Comparison of ENCODE assay signal across 8 cellular contexts in the genomic region with DNA sequence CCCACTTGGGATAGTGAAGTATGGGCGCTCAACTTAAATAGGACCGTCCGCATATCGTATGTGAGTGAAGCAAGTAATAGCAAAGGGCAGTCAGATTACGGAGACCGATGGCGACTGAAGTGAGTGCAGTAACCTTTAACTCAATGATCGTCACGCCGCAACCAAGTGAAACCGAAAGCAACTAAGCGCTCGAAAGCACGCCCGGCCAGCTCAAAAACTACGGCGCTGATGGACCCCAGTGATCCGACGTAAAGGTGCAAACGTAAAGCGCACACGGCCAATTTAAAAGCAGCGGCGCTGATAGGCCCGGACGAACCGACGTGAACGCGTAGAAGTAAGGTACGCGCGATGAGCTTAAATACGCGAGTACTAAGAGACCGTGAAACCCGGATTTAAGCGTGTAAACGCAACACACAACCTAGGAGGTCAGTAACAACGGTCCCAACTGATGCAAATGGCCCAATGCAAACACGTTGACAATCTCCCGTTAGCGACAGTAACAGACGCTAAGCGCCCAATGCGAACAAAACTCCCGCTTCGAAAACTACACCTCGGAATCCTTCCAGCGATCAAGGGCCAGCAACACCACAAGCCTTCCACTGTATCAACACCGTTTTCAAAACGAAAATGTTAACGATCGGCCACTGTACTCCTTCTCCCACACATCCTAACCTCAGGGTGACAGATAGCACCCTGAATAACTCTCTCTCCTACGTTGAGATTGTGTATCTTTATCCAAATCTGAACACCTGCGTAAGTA. TPM values are rescaled to one million over a fixed set of nuclear protein-coding genes. Genes with fewer than 3 reads are reported as not detected.
DNase-seq lines count a peak whose midpoint lies in the region; ATAC-seq and TF ChIP-seq lines count a peak whose summit lies in the region.

No MANE protein-coding gene starts in this region.

- TF ChIP-seq CTCF in OCI-LY3 (IDR thresholded peaks at IDR 0.05; ENCODE audit: low read depth, low read length) = no peak

- H3K79me2 ChIP-seq in OCI-LY3 (ENCODE audit: low read length) = no peaks in the 10 kb centered on the region

- no peaks in the 10 kb centered on the region for H4K20me1 ChIP-seq in OCI-LY3 (ENCODE audit: insufficient read depth, low read length)

- no peaks in the 10 kb centered on the region for H3K9me3 ChIP-seq in OCI-LY3 (ENCODE audit: insufficient read depth, low read length)

- H3K4me2 ChIP-seq in OCI-LY3 (ENCODE audit: low read length) = peak overlapping the region; percentile 95

- H3K9ac ChIP-seq in OCI-LY3 (ENCODE audit: low read length) = peak overlapping the region; percentile 97

- H3K27me3 ChIP-seq in OCI-LY3 (ENCODE audit: low read depth, low read length) = no peaks in the 10 kb centered on the region

- ATAC-seq in GM19463 (IDR thresholded peaks at IDR 0.05; ENCODE audit: unreplicated experiment) = peak; percentile 76

- peak overlapping the region; percentile 30; the same call in 1 of the 2 replicates for H2AFZ ChIP-seq in OCI-LY3 (ENCODE audit: low read depth, low read length)

- H3K4me3 ChIP-seq in OCI-LY3 (ENCODE audit: low read length) = peak overlapping the region; percentile 99

- H3K4me1 ChIP-seq in OCI-LY3 (ENCODE audit: low read length) = peaks cover 8% of the 10 kb centered on the region; the same call in 1 of the 2 replicates

- DNase-seq in CD1c-positive myeloid dendritic cell (ENCODE audit: extremely low spot score) (peak; percentile 99), HUDEP-2 (lab: John Stamatoyannopoulos, UW; ENCODE audit: unreplicated experiment in 76 of 76) (peak; percentile 53 to 99 (median 94)), activated T-cell treated with anti-CD3 and anti-CD28 coated beads for 4 hours (peak; percentile 78), epithelial cell of prostate (ENCODE audit: low read depth, low spot score) (peak; percentile 100), mucosa of gallbladder (ENCODE audit: low spot score) (peak; percentile 85)
- peak; percentile 84 for DNase-seq in stimulated activated CD8-positive, alpha-beta memory T cell treated with anti-CD3 and anti-CD28 coated beads, Interleukin-4, amount 100 ng/mL, for 24 hours (ENCODE audit: low read depth)

- H3K27ac ChIP-seq in OCI-LY3 (ENCODE audit: low read length) (peak overlapping the region; percentile 97), epithelial cell of prostate (peak overlapping the region; percentile 96)

- H3K36me3 ChIP-seq in OCI-LY3 (replicated peaks; ENCODE audit: low read depth, low read length) = no peaks in the 10 kb centered on the region

RNA-seq across cellular contexts. Expression of gene ARL4D, which starts 37.9 kb away (rescaled TPM):
- 16.4 TPM for total RNA-seq in mucosa of gallbladder

Comparison
In these comparisons a context has a peak if more than half of its experiments do, and no peak if none do; other contexts are left out.
1. Peak in every context shown above with its lines: DNase-seq, ATAC-seq, H3K4me3 ChIP-seq and H3K27ac ChIP-seq.